18 cellular contexts compared by ENCODE assay signal in genomic region chr18:33581816-33582215, GRCh38. TPM values are rescaled to one million over a fixed set of nuclear protein-coding genes. Genes with fewer than 3 reads are reported as not detected.
DNase-seq lines count a peak whose midpoint lies in the region; TF ChIP-seq lines count a peak whose summit lies in the region.
"Had no signal": no experiment of that assay in that cellular context is flagged by ENCODE, and none has a peak within 500 bp of the region (broad histone marks: within the 10 kb centered on the region; RNA-seq: fewer than 3 reads in every experiment).

No MANE protein-coding gene starts in this region.

- no peaks in the 10 kb centered on the region for H3K9me2 ChIP-seq in Karpas-422 (replicated peaks; ENCODE audit: insufficient read depth, low read length)

- 78 to 87% methylated on average over 2 of the region's 2 CpGs for WGBS in thyroid gland, 2 donors

- no peak for TF ChIP-seq CTCF in brain (conservative IDR thresholded peaks at IDR 0.05)
- no peak for TF ChIP-seq CTCF in mesothelial cell of epicardium (IDR thresholded peaks at IDR 0.05; ENCODE audit: unreplicated experiment)
- TF ChIP-seq CTCF in thyroid gland (IDR thresholded peaks at IDR 0.05), result no peak

- H3K36me3 ChIP-seq in thyroid gland (no peaks in the 10 kb centered on the region), Karpas-422 (ENCODE audit: insufficient read depth, low read length) (no peaks in the 10 kb centered on the region)
- H3K36me3 ChIP-seq: upper lobe of left lung had no signal

- intact Hi-C loops in thyroid gland (cut with DNase I), result no loop called here

- peaks cover 48% of the 10 kb centered on the region for H3K4me1 Mint-ChIP-seq in brain
- peaks cover 42% of the 10 kb centered on the region for H3K4me1 Mint-ChIP-seq in mesothelial cell of epicardium
- H3K4me1 Mint-ChIP-seq: T-helper 17 cell had no signal

- TF ChIP-seq POLR2A in thyroid gland (IDR thresholded peaks at IDR 0.05), result no peak

- peak; percentile 23 for DNase-seq in NCI-H2227 treated with DMSO at 0.1 percent for 48 hours (lab: John Stamatoyannopoulos, UW)
- DNase-seq in NCI-H2227 (lab: John Stamatoyannopoulos, UW; ENCODE audit: unreplicated experiment), result no peak
- DNase-seq in mesothelial cell of epicardium (ENCODE audit: low spot score in 2 of 2, unreplicated experiment in 2 of 2), result no peak
- DNase-seq in thyroid gland, result peak; percentile 29 to 43
- no peak for DNase-seq in NOMO-1 treated with dmso at 0.1 percent for 144 hours (lab: John Stamatoyannopoulos, UW; ENCODE audit: unreplicated experiment)
- DNase-seq in Karpas-422, result no peak
- DNase-seq in EL, result no peak
- DNase-seq: activated naive CD4-positive, alpha-beta T cell; CD4-positive, CD25-positive, alpha-beta regulatory T cell; NCI-H1436; NCI-H524; RPMI8226; T-helper 17 cell; upper lobe of left lung had no signal

- H3K9ac ChIP-seq in Karpas-422 (ENCODE audit: low read length), result no peak overlapping the region

- H3K4me3 ChIP-seq in thyroid gland (replicated peaks in 1 of 3) (no peak overlapping the region), Karpas-422 (ENCODE audit: low read length) (no peak overlapping the region)
- H3K4me3 ChIP-seq: A549, GM12878, upper lobe of left lung had no signal

- H3K27ac ChIP-seq in thyroid gland (peak overlapping the region; percentile 34 to 73 (median 53)), Karpas-422 (ENCODE audit: low read length) (no peak overlapping the region)
- H3K27ac ChIP-seq: A549, upper lobe of left lung had no signal

- peaks cover 9% of the 10 kb centered on the region for H3K27me3 Mint-ChIP-seq in brain
- no peaks in the 10 kb centered on the region for H3K27me3 Mint-ChIP-seq in mesothelial cell of epicardium (ENCODE audit: low read depth)

- no peak overlapping the region for H2AFZ ChIP-seq in Karpas-422 (ENCODE audit: low read length)

- H3K27ac Mint-ChIP-seq in brain (peak overlapping the region in 4 of 5 experiments; percentile 11 to 96 (median 64)), mesothelial cell of epicardium (peak overlapping the region; percentile 70)
- H3K27ac Mint-ChIP-seq: CD4-positive, CD25-positive, alpha-beta regulatory T cell; T-helper 17 cell had no signal

- no peaks in the 10 kb centered on the region for H4K20me1 ChIP-seq in Karpas-422 (ENCODE audit: insufficient read depth, low read depth, low read length)

- H3K9me3 Mint-ChIP-seq in brain (peaks cover 3 to 9% (median 5%) of the 10 kb centered on the region in 5 experiments), mesothelial cell of epicardium (peaks cover 5% of the 10 kb centered on the region)

- H3K27me3 ChIP-seq in thyroid gland, result no peaks in the 10 kb centered on the region
- no peaks in the 10 kb centered on the region for H3K27me3 ChIP-seq in Karpas-422 (ENCODE audit: low read length)

- H3K4me3 Mint-ChIP-seq in brain (peak overlapping the region in 3 of 5 experiments; percentile 79 to 91 (median 89)), mesothelial cell of epicardium (peak overlapping the region; percentile 30)
- H3K4me3 Mint-ChIP-seq: CD4-positive, CD25-positive, alpha-beta regulatory T cell; T-helper 17 cell had no signal

- no peaks in the 10 kb centered on the region for H3K9me3 ChIP-seq in thyroid gland
- H3K9me3 ChIP-seq in Karpas-422 (ENCODE audit: low read length), result no peaks in the 10 kb centered on the region
- H3K9me3 ChIP-seq: A549, upper lobe of left lung had no signal

- H3K4me1 ChIP-seq in thyroid gland (peaks cover 18 to 24% of the 10 kb centered on the region in 2 donors), Karpas-422 (ENCODE audit: low read length) (peaks cover 5% of the 10 kb centered on the region)
- H3K4me1 ChIP-seq: A549 had no signal

- H3K36me3 Mint-ChIP-seq in brain, result peaks cover 6% of the 10 kb centered on the region
- H3K36me3 Mint-ChIP-seq in mesothelial cell of epicardium, result peaks cover 4% of the 10 kb centered on the region

- no peaks in the 10 kb centered on the region for H3K79me2 ChIP-seq in Karpas-422 (ENCODE audit: low read length)

- H3K4me2 ChIP-seq in Karpas-422 (ENCODE audit: low read depth, low read length, poor library complexity, severe bottlenecking), result no peak overlapping the region
- H3K4me2 ChIP-seq: A549 had no signal

RNA-seq across cellular contexts. Expression of gene ASXL3, which starts 3.8 kb away (rescaled TPM):
- 5.2 TPM for polyA plus RNA-seq in brain (ENCODE audit: insufficient read depth, low read depth, low replicate concordance)
- total RNA-seq in mesothelial cell of epicardium (34.0 to 36.7 TPM (median 36.0 TPM) in 3 replicates), thyroid gland (10 to 100 TPM in 3 of 4 donors, 1 to 10 TPM in 1; 8.3 to 25.3 (median 20.3) TPM)
- not detected in 2 replicates for total RNA-seq in Karpas-422 (2014; rRNA removed; shearing (Covaris generic); ENCODE audit: low replicate concordance)
- total RNA-seq: CD4-positive, CD25-positive, alpha-beta regulatory T cell; myocyte; T-helper 17 cell had no signal
- polyA plus RNA-seq: A549; CD4-positive, CD25-positive, alpha-beta regulatory T cell; GM12878 had no signal

Comparison
In these comparisons a context has a peak if more than half of its experiments do, and no peak if none do; other contexts are left out.
1. DNase-seq: peak in NCI-H2227 treated with DMSO at 0.1 percent for 48 hours (single experiment) and thyroid gland (2 of 2); none in NCI-H2227 (single experiment), mesothelial cell of epicardium (0 of 2), NOMO-1 treated with dmso at 0.1 percent for 144 hours (single experiment), Karpas-422 (single experiment) and EL (single experiment).